In the genomic region with DNA sequence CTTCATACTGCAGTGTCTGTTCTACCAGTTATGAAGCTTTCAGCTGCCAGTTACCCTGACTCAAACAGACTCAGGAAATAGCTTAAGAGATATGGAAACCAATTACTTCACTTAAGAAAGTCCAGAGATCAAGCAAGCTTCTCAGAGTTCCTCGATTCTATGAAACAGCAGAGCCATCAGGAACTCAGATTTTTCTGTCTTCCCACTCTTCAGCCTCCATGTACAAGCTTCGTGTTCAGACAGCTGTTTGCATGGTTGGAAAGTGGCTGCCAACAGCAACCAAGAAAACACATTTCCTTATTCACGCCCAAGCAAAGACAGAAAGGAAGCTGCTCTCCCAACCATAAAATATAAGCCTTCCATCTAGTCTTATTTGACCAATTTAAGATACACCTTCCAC, we compare ENCODE assay signal across 21 cellular contexts.
"Had no signal": no experiment of that assay in that cellular context is flagged by ENCODE, and none has a peak within 500 bp of the region (broad histone marks: within the 10 kb centered on the region; RNA-seq: fewer than 3 reads in every experiment).

No MANE protein-coding gene starts in this region.

- H3K36me3 Mint-ChIP-seq: brain, mesothelial cell of epicardium had no signal

- H3K27me3 Mint-ChIP-seq: central memory CD8-positive, alpha-beta T cell had no signal

- H3K27ac ChIP-seq: coronary artery, lower lobe of right lung, tibial nerve had no signal

- DNase-seq: activated CD4-positive, alpha-beta T cell treated with anti-CD3 and anti-CD28 coated beads, Interleukin-2, amount 50 U/mL, for 1 hour; activated CD8-positive, alpha-beta memory T cell treated with anti-CD3 and anti-CD28 coated beads, Interleukin-2, amount 50 U/mL, for 4 hours; activated naive CD4-positive, alpha-beta T cell treated with anti-CD3 and anti-CD28 coated beads for 36 hours; activated T-cell treated with anti-CD3 and anti-CD28 coated beads, Interleukin-2, amount 50 U/mL, for 4 hours; left cardiac atrium; lower lobe of right lung; nephron progenitor cell; nucleus accumbens; retina; stimulated activated CD4-positive, alpha-beta T cell treated with anti-CD3 and anti-CD28 coated beads, Interleukin-12 subunit alpha, Interleukin-12 subunit beta, amount 100 ng/mL, for 4 hours; stimulated activated CD4-positive, alpha-beta T cell treated with anti-CD3 and anti-CD28 coated beads, Interleukin-1b, Interleukin-23, amount 100 ng/mL, for 48 hours; stimulated activated CD8-positive, alpha-beta memory T cell treated with anti-CD3 and anti-CD28 coated beads, Interleukin-4, amount 100 ng/mL, for 48 hours; stimulated activated naive CD4-positive, alpha-beta T cell treated with Interleukin-2 at 50 U/mL for 16 hours; T1000 had no signal

- H3K27ac Mint-ChIP-seq: activated naive CD4-positive, alpha-beta T cell treated with anti-CD3 and anti-CD28 coated beads for 36 hours; brain; mesothelial cell of epicardium; nephron progenitor cell had no signal

- H3K9me3 ChIP-seq: lower lobe of right lung, tibial nerve had no signal

- H3K9me3 Mint-ChIP-seq: activated T-cell treated with anti-CD3 and anti-CD28 coated beads, Interleukin-2, amount 50 U/mL, for 4 hours; brain; mesothelial cell of epicardium; nephron progenitor cell had no signal

- ATAC-seq: activated CD4-positive, CD25-positive, alpha-beta regulatory T cell treated with anti-CD3 and anti-CD28 coated beads, Interleukin-2, amount 50 U/mL, for 24 hours; activated T-cell treated with anti-CD3 and anti-CD28 coated beads, Interleukin-2, amount 50 U/mL, for 4 hours; left cardiac atrium; lower lobe of right lung had no signal

- H3K4me3 Mint-ChIP-seq: activated naive CD4-positive, alpha-beta T cell treated with anti-CD3 and anti-CD28 coated beads for 36 hours; activated T-cell treated with anti-CD3 and anti-CD28 coated beads, Interleukin-2, amount 50 U/mL, for 4 hours; brain; central memory CD8-positive, alpha-beta T cell; mesothelial cell of epicardium; nephron progenitor cell had no signal

- H3K4me1 ChIP-seq: lower lobe of right lung, tibial nerve had no signal

- FAIRE-seq: urothelium cell line had no signal

- H3K36me3 ChIP-seq: lower lobe of right lung, tibial nerve had no signal

- H3K4me1 Mint-ChIP-seq: central memory CD8-positive, alpha-beta T cell had no signal

- H3K4me3 ChIP-seq: coronary artery, lower lobe of right lung, tibial nerve had no signal

- H3K27me3 ChIP-seq: tibial nerve had no signal
